ENCODE assay signal across 11 cellular contexts in the genomic region with DNA sequence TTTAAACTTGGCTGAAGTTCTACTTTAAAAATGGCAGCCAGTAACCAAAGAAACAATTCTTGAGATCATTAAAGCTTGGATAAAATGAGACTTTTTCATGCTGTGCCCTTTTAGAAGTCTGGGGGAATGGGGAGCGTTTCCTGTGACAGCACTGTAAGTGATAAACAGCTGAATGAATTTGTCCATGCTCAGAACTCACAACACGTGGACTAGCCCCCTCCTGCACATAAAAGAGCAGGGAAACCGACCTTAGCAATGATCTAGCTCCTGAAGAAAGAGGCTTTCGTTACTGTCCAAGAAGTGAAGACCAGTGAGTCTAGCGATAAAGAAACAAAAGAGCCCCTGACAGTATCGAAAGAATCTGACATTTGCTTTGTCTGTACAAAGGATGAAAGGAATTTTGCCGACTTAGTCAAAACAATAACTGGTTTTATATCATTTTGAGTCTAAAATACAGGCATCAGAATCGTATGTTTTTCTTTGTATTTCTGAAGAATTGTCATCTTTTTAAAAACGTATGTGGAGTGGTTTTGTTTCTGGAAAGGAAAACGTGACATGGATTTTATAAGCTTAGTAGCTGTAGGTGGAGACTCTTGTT.
DNase-seq lines count a peak whose midpoint lies in the region; ATAC-seq and TF ChIP-seq lines count a peak whose summit lies in the region.
"Had no signal": no experiment of that assay in that cellular context is flagged by ENCODE, and none has a peak within 500 bp of the region (broad histone marks: within the 10 kb centered on the region; RNA-seq: fewer than 3 reads in every experiment).

No MANE protein-coding gene starts in this region.

- BruUV-seq in MCF 10A (replicated peaks; lab: Mats Ljungman, UMichigan) = no TSS peak

- peaks cover 12% of the 10 kb centered on the region for H3K4me1 Mint-ChIP-seq in MCF 10A (ENCODE audit: insufficient read depth, unreplicated experiment)
- peaks cover 23% of the 10 kb centered on the region for H3K4me1 Mint-ChIP-seq in T-helper 17 cell

- no peaks in the 10 kb centered on the region for H3K9me3 ChIP-seq in breast epithelium
- no peaks in the 10 kb centered on the region for H3K9me3 ChIP-seq in T-helper 17 cell (ENCODE audit: control insufficient read depth, low read length, poor library complexity, severe bottlenecking)
- no peaks in the 10 kb centered on the region for H3K9me3 ChIP-seq in testis

- 30 to 39% methylated on average over 10 of the region's 10 CpGs for WGBS in testis, 2 donors

- H3K36me3 Mint-ChIP-seq in MCF 10A (ENCODE audit: insufficient read depth, unreplicated experiment) (no peaks in the 10 kb centered on the region), T-helper 17 cell (ENCODE audit: low read depth) (no peaks in the 10 kb centered on the region)

- DNase-seq in breast epithelium (ENCODE audit: low spot score in 2 of 2) (no peak), MCF 10A (ENCODE audit: unreplicated experiment) (no peak), T-helper 17 cell (no peak), iris pigment epithelial cell (ENCODE audit: low read depth) (peak; percentile 38), testis (no peak), germinal center (ENCODE audit: low spot score) (no peak)
- DNase-seq: CD4-positive, alpha-beta T cell; effector CD8-positive, alpha-beta T cell; NCI-H524 had no signal

- no peak overlapping the region for H3K27ac ChIP-seq in breast epithelium
- H3K27ac ChIP-seq in testis = peak overlapping the region in 1 of 2 donors; percentile 28

- POLR2A ChIA-PET in MCF 10A (lab: Yijun Ruan, JAX) = no interaction called here

- intact Hi-C loops in breast epithelium (cut with DNase I; ENCODE audit: low total_unique reads) (no loop called here), MCF 10A (cut with micrococcal nuclease) (no loop called here), testis (cut with DNase I; ENCODE audit: low total_unique reads) (no loop called here)

- no peaks in the 10 kb centered on the region for H3K9me3 Mint-ChIP-seq in MCF 10A (ENCODE audit: unreplicated experiment)
- H3K9me3 Mint-ChIP-seq: CD4-positive, alpha-beta T cell had no signal

- H3K4me1 ChIP-seq in breast epithelium = no peaks in the 10 kb centered on the region
- peaks cover 7% of the 10 kb centered on the region for H3K4me1 ChIP-seq in testis

- H3K4me3 Mint-ChIP-seq in MCF 10A (ENCODE audit: unreplicated experiment) = no peak overlapping the region
- H3K4me3 Mint-ChIP-seq in T-helper 17 cell = peak overlapping the region; percentile 76
- H3K4me3 Mint-ChIP-seq: CD4-positive, alpha-beta T cell had no signal

- ATAC-seq in T-helper 17 cell (no peak), GM19463 (IDR thresholded peaks at IDR 0.05; ENCODE audit: unreplicated experiment) (no peak), GM18870 (IDR thresholded peaks at IDR 0.05; ENCODE audit: unreplicated experiment) (no peak)

- TF ChIP-seq CTCF in breast epithelium (IDR thresholded peaks at IDR 0.05) (no peak), MCF 10A (IDR thresholded peaks at IDR 0.05; ENCODE audit: unreplicated experiment) (no peak), testis (IDR thresholded peaks at IDR 0.05) (no peak)

- H3K36me3 ChIP-seq in breast epithelium (no peaks in the 10 kb centered on the region), testis (ENCODE audit: low read depth, missing control alignments) (no peaks in the 10 kb centered on the region)

- no peaks in the 10 kb centered on the region for H3K27me3 ChIP-seq in breast epithelium
- no peaks in the 10 kb centered on the region for H3K27me3 ChIP-seq in testis

- peak overlapping the region; percentile 24 to 59 (median 41) for H3K4me3 ChIP-seq in breast epithelium
- H3K4me3 ChIP-seq in testis = peak overlapping the region; percentile 1 to 6

- CTCF ChIA-PET in MCF 10A (lab: Yijun Ruan, JAX) = no interaction called here

- H3K27me3 Mint-ChIP-seq in MCF 10A (ENCODE audit: insufficient read depth, unreplicated experiment) (no peaks in the 10 kb centered on the region), T-helper 17 cell (no peaks in the 10 kb centered on the region)
- H3K27me3 Mint-ChIP-seq: CD4-positive, alpha-beta T cell had no signal

- TF ChIP-seq POLR2A in breast epithelium (IDR thresholded peaks at IDR 0.05) (no peak), testis (IDR thresholded peaks at IDR 0.05) (no peak)

- no peak overlapping the region for H3K27ac Mint-ChIP-seq in MCF 10A (ENCODE audit: low read depth, unreplicated experiment)
- no peak overlapping the region for H3K27ac Mint-ChIP-seq in T-helper 17 cell
- H3K27ac Mint-ChIP-seq: CD4-positive, alpha-beta T cell had no signal
